Comparison of ENCODE assay signal across 9 cellular contexts in the genomic region with DNA sequence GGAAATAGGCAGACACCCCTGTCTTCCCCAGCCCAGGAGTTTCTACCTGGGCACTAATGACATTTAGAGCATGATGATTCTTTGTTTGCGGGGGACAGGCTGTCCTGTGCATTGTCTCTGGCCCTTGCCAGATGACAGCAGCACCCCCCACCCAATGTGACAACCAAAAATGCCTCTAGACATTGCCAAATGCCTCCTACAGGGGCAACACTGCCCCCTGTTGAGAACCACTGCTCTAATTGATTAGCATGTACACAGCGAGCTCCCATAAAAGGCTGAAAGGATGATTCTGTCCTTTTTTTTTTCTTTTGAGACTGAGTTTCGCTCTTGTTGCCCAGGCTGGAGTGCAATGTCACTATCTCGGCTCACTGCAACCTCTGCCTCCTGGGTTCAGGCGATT. TPM values are rescaled to one million over a fixed set of nuclear protein-coding genes. Genes with fewer than 3 reads are reported as not detected.
DNase-seq lines count a peak whose midpoint lies in the region; ATAC-seq, FAIRE-seq and TF ChIP-seq lines count a peak whose summit lies in the region.
"Had no signal": no experiment of that assay in that cellular context is flagged by ENCODE, and none has a peak within 500 bp of the region (broad histone marks: within the 10 kb centered on the region; RNA-seq: fewer than 3 reads in every experiment).

No MANE protein-coding gene starts in this region.

- TF ChIP-seq CTCF in kidney (IDR thresholded peaks at IDR 0.05; ENCODE audit: borderline replicate concordance, extremely low read depth, insufficient read depth) = no peak

- no peak overlapping the region for H3K27ac Mint-ChIP-seq in activated naive CD4-positive, alpha-beta T cell treated with anti-CD3 and anti-CD28 coated beads, Interleukin-2, amount 10 ng/mL, durations not matched to agents 7 days and 5 days
- H3K27ac Mint-ChIP-seq in naive thymus-derived CD4-positive, alpha-beta T cell = peak overlapping the region in 1 of 9 donors; percentile 1

- POLR2A ChIA-PET in naive thymus-derived CD4-positive, alpha-beta T cell (lab: Charles Lee) = no interaction called here

- intact Hi-C loops in naive thymus-derived CD4-positive, alpha-beta T cell (cut with micrococcal nuclease) = no loop called here
- intact Hi-C loops in kidney (cut with DNase I) = loop anchor here (10.0 kb wide), 2 partner anchors 335 to 615 kb away; partner anchors contain the start of gene MED13L

- no peaks in the 10 kb centered on the region for H3K27me3 ChIP-seq in naive thymus-derived CD4-positive, alpha-beta T cell (ENCODE audit: control insufficient read depth in 2 of 2, insufficient read depth in 2 of 2, low read length in 2 of 2)
- H3K27me3 ChIP-seq: SJCRH30 had no signal

- no peaks in the 10 kb centered on the region for H3K36me3 Mint-ChIP-seq in activated naive CD4-positive, alpha-beta T cell treated with anti-CD3 and anti-CD28 coated beads, Interleukin-2, amount 10 ng/mL, durations not matched to agents 7 days and 5 days
- no peaks in the 10 kb centered on the region for H3K36me3 Mint-ChIP-seq in naive thymus-derived CD4-positive, alpha-beta T cell

- no peak overlapping the region for H3K9ac ChIP-seq in kidney (ENCODE audit: low read length in 2 of 2)

- DNase-seq in CMK (ENCODE audit: low read depth) (peak; percentile 32), KBM-7 (peak; percentile 68), DMS153 treated with DMSO at 0.1 percent for 48 hours (lab: John Stamatoyannopoulos, UW; ENCODE audit: unreplicated experiment) (no peak), NCI-H345 treated with DMSO at 0.1 percent for 48 hours (lab: John Stamatoyannopoulos, UW; ENCODE audit: unreplicated experiment) (no peak), kidney (no peak)
- DNase-seq in activated naive CD4-positive, alpha-beta T cell treated with anti-CD3 and anti-CD28 coated beads, Interleukin-2, amount 10 ng/mL, durations not matched to agents 7 days and 5 days = peak; percentile 53
- peak in 6 of 9 donors; percentile 13 to 31 (median 28) for DNase-seq in naive thymus-derived CD4-positive, alpha-beta T cell

- FAIRE-seq in kidney (lab: Jason Lieb, UNC) = no peak

- H3K9me3 Mint-ChIP-seq in activated naive CD4-positive, alpha-beta T cell treated with anti-CD3 and anti-CD28 coated beads, Interleukin-2, amount 10 ng/mL, durations not matched to agents 7 days and 5 days = no peaks in the 10 kb centered on the region
- peaks cover 0 to 2% (median 0%) of the 10 kb centered on the region in 11 donors for H3K9me3 Mint-ChIP-seq in naive thymus-derived CD4-positive, alpha-beta T cell

- peaks cover 34% of the 10 kb centered on the region for H3K27me3 Mint-ChIP-seq in activated naive CD4-positive, alpha-beta T cell treated with anti-CD3 and anti-CD28 coated beads, Interleukin-2, amount 10 ng/mL, durations not matched to agents 7 days and 5 days
- H3K27me3 Mint-ChIP-seq in naive thymus-derived CD4-positive, alpha-beta T cell = peaks cover 0 to 16% (median 0%) of the 10 kb centered on the region in 5 donors

- peak; percentile 46 for ATAC-seq in naive thymus-derived CD4-positive, alpha-beta T cell
- no peak for ATAC-seq in GM21381 (IDR thresholded peaks at IDR 0.05; ENCODE audit: unreplicated experiment)

- CTCF ChIA-PET in activated naive CD4-positive, alpha-beta T cell treated with anti-CD3 and anti-CD28 coated beads, Interleukin-2, amount 10 ng/mL, durations not matched to agents 7 days and 5 days (lab: Charles Lee) = interaction anchor here (0.6 to 2.4 kb wide), 9 partner anchors 10 to 612 kb away, joined by 3 to 23 read pairs (median 3); partner anchors contain the start of gene MAP1LC3B2
- CTCF ChIA-PET in naive thymus-derived CD4-positive, alpha-beta T cell (lab: Charles Lee) = interaction anchor here (1.0 to 2.0 kb wide), 3 partner anchors 10 to 469 kb away, joined by 3 to 4 read pairs (median 3); no protein-coding TSS in a partner anchor

- H3K27ac ChIP-seq in naive thymus-derived CD4-positive, alpha-beta T cell (ENCODE audit: low read depth, low read length) = no peak overlapping the region
- H3K27ac ChIP-seq in kidney (ENCODE audit: low read depth in 2 of 2, low read length in 2 of 2) = no peak overlapping the region
- H3K27ac ChIP-seq: SJCRH30 had no signal

- no peaks in the 10 kb centered on the region for H3K9me3 ChIP-seq in naive thymus-derived CD4-positive, alpha-beta T cell (ENCODE audit: control insufficient read depth in 2 of 3, low read length in 3 of 3)
- no peaks in the 10 kb centered on the region for H3K9me3 ChIP-seq in kidney (ENCODE audit: control insufficient read depth in 1 of 2, low read length in 2 of 2)
- H3K9me3 ChIP-seq: SJCRH30 had no signal

- no peaks in the 10 kb centered on the region for H3K4me1 ChIP-seq in naive thymus-derived CD4-positive, alpha-beta T cell (ENCODE audit: control insufficient read depth in 2 of 2, insufficient read depth in 2 of 2, low read length in 2 of 2)
- no peaks in the 10 kb centered on the region for H3K4me1 ChIP-seq in kidney (ENCODE audit: control insufficient read depth in 1 of 2, insufficient read depth in 1 of 2, low read depth in 1 of 2, low read length in 2 of 2)
- H3K4me1 ChIP-seq: SJCRH30 had no signal

- peaks cover 5% of the 10 kb centered on the region for H3K4me1 Mint-ChIP-seq in activated naive CD4-positive, alpha-beta T cell treated with anti-CD3 and anti-CD28 coated beads, Interleukin-2, amount 10 ng/mL, durations not matched to agents 7 days and 5 days
- H3K4me1 Mint-ChIP-seq in naive thymus-derived CD4-positive, alpha-beta T cell = peaks cover 0 to 8% (median 0%) of the 10 kb centered on the region in 7 donors

- H3K4me3 Mint-ChIP-seq in activated naive CD4-positive, alpha-beta T cell treated with anti-CD3 and anti-CD28 coated beads, Interleukin-2, amount 10 ng/mL, durations not matched to agents 7 days and 5 days = no peak overlapping the region
- H3K4me3 Mint-ChIP-seq in naive thymus-derived CD4-positive, alpha-beta T cell = no peak overlapping the region

- H3K4me3 ChIP-seq in naive thymus-derived CD4-positive, alpha-beta T cell (ENCODE audit: low read length) = no peak overlapping the region
- H3K4me3 ChIP-seq in kidney (ENCODE audit: low read length in 2 of 2) = no peak overlapping the region
- H3K4me3 ChIP-seq: SJCRH30 had no signal

- in situ Hi-C loops in KBM-7 (cut with MboI; ENCODE audit: low pct_unique_long_range_greater_than_20kb, low sequenced_read_pairs) = no loop called here

- no peaks in the 10 kb centered on the region for H3K36me3 ChIP-seq in naive thymus-derived CD4-positive, alpha-beta T cell (ENCODE audit: control insufficient read depth in 2 of 3, insufficient read depth in 3 of 3, low read length in 3 of 3)
- H3K36me3 ChIP-seq in kidney (ENCODE audit: control insufficient read depth in 1 of 2, insufficient read depth in 2 of 2, low read length in 2 of 2) = no peaks in the 10 kb centered on the region
- H3K36me3 ChIP-seq: SJCRH30 had no signal

RNA-seq across cellular contexts. Expression of gene MAP1LC3B2, which starts 50.5 kb away (rescaled TPM):
- total RNA-seq in naive thymus-derived CD4-positive, alpha-beta T cell = 1 to 10 TPM in 3 of 5 experiments, under 1 TPM in 2; 0.48 to 6.6 (median 1.5) TPM
- 1 to 10 TPM; 4.4 to 5.9 TPM for polyA plus RNA-seq in naive thymus-derived CD4-positive, alpha-beta T cell
- 2.1 TPM for total RNA-seq in kidney
- 4.5 TPM for polyA plus RNA-seq in kidney (ENCODE audit: insufficient read depth, low read depth, low replicate concordance)
- total RNA-seq: SJCRH30 had no signal

Comparison
In these comparisons a context has a peak if more than half of its experiments do, and no peak if none do; other contexts are left out.
1. DNase-seq: peak in CMK (single experiment), KBM-7 (single experiment), activated naive CD4-positive, alpha-beta T cell treated with anti-CD3 and anti-CD28 coated beads, Interleukin-2, amount 10 ng/mL, durations not matched to agents 7 days and 5 days (single experiment) and naive thymus-derived CD4-positive, alpha-beta T cell (6 of 9); none in DMS153 treated with DMSO at 0.1 percent for 48 hours (single experiment), NCI-H345 treated with DMSO at 0.1 percent for 48 hours (single experiment) and kidney (single experiment).